In genomic region chr6:109446541-109446940, GRCh38 we compare ENCODE assay signal across 25 cellular contexts. TPM values are rescaled to one million over a fixed set of nuclear protein-coding genes. Genes with fewer than 3 reads are reported as not detected.
DNase-seq lines count a peak whose midpoint lies in the region; ATAC-seq and TF ChIP-seq lines count a peak whose summit lies in the region.
"Had no signal": no experiment of that assay in that cellular context is flagged by ENCODE, and none has a peak within 500 bp of the region (broad histone marks: within the 10 kb centered on the region; RNA-seq: fewer than 3 reads in every experiment).

No MANE protein-coding gene starts in this region.

- ATAC-seq in Panc1 (no peak), GM19023 (IDR thresholded peaks at IDR 0.05; ENCODE audit: unreplicated experiment) (no peak), HG03095 (IDR thresholded peaks at IDR 0.05; ENCODE audit: unreplicated experiment) (no peak), SK-N-SH treated with all-trans-retinoic acid at 6 μM for 48 hours (no peak)
- ATAC-seq: activated CD8-positive, alpha-beta memory T cell treated with anti-CD3 and anti-CD28 coated beads, Interleukin-2, amount 10 ng/mL, durations not matched to agents 7 days and 5 days; gastrocnemius medialis had no signal

- TSS peak; percentile 41 for BruUV-seq in Panc1 (replicated peaks; lab: Mats Ljungman, UMichigan)

- H3K4me1 Mint-ChIP-seq in activated T-cell treated with anti-CD3 and anti-CD28 coated beads, Interleukin-2, amount 50 U/mL, for 24 hours (ENCODE audit: low read depth) = peaks cover 46% of the 10 kb centered on the region
- H3K4me1 Mint-ChIP-seq in endothelial cell (ENCODE audit: unreplicated experiment) = no peaks in the 10 kb centered on the region

- POLR2A ChIA-PET in Panc1 (lab: Charles Lee) = no interaction called here

- H3K9me3 ChIP-seq in Panc1 (ENCODE audit: control insufficient read depth, insufficient read depth, low read depth, low read length) (no peaks in the 10 kb centered on the region), osteoblast (ENCODE audit: low read depth, low read length) (no peaks in the 10 kb centered on the region)
- H3K9me3 ChIP-seq: gastrocnemius medialis, sigmoid colon, transverse colon had no signal

- in situ Hi-C loops in Panc1 (cut with HindIII; ENCODE audit: low pct_unique_long_range_greater_than_20kb, low sequenced_read_pairs) = no loop called here

- no peaks in the 10 kb centered on the region for H3K27me3 Mint-ChIP-seq in activated T-cell treated with anti-CD3 and anti-CD28 coated beads, Interleukin-2, amount 50 U/mL, for 24 hours
- peaks cover 14% of the 10 kb centered on the region for H3K27me3 Mint-ChIP-seq in endothelial cell (ENCODE audit: unreplicated experiment)
- H3K27me3 Mint-ChIP-seq: activated CD8-positive, alpha-beta memory T cell treated with anti-CD3 and anti-CD28 coated beads, Interleukin-2, amount 10 ng/mL, durations not matched to agents 7 days and 5 days had no signal

- H2AFZ ChIP-seq in osteoblast (ENCODE audit: low read length) = no peak overlapping the region

- DNase-seq in activated T-cell treated with anti-CD3 and anti-CD28 coated beads, Interleukin-2, amount 50 U/mL, for 24 hours = no peak
- DNase-seq in activated T-cell treated with anti-CD3 and anti-CD28 coated beads, Interleukin-2, amount 50 U/mL, for 48 hours = no peak
- DNase-seq in Panc1 (ENCODE audit: low read depth, low spot score) = no peak
- no peak for DNase-seq in endothelial cell (ENCODE audit: low spot score)
- peak; percentile 60 for DNase-seq in osteoblast (ENCODE audit: insufficient read length, low spot score, missing footprints)
- DNase-seq: activated CD4-positive, alpha-beta T cell treated with anti-CD3 and anti-CD28 coated beads for 4 hours; activated CD8-positive, alpha-beta memory T cell treated with anti-CD3 and anti-CD28 coated beads, Interleukin-2, amount 10 ng/mL, durations not matched to agents 7 days and 5 days; activated naive CD4-positive, alpha-beta T cell treated with Interleukin-2 at 50 U/mL for 16 hours; amniotic stem cell; gastrocnemius medialis; hippocampal formation; Kasumi-1; NCI-H1417; NCI-H2029 treated with DMSO at 0.1 percent for 48 hours; NCI-H526; NK-92 treated with Interleukin-12 subunit alpha and Interleukin-12 subunit beta, amount 100 ng/mL, for 24 hours; occipital lobe; sigmoid colon; stimulated activated CD4-positive, alpha-beta T cell treated with anti-CD3 and anti-CD28 coated beads, Interleukin-4, amount 100 ng/mL, for 24 hours had no signal

- H3K36me3 ChIP-seq in Panc1 (ENCODE audit: control insufficient read depth, insufficient read depth, low read length) (peaks cover 2% of the 10 kb centered on the region; the same call in 1 of the 2 replicates), osteoblast (ENCODE audit: insufficient read depth, low read length) (peaks cover 9% of the 10 kb centered on the region)
- H3K36me3 ChIP-seq: transverse colon had no signal

- H3K36me3 Mint-ChIP-seq in activated T-cell treated with anti-CD3 and anti-CD28 coated beads, Interleukin-2, amount 50 U/mL, for 24 hours (ENCODE audit: low read depth) = peaks cover 72% of the 10 kb centered on the region
- peaks cover 20% of the 10 kb centered on the region for H3K36me3 Mint-ChIP-seq in endothelial cell (ENCODE audit: low read depth, unreplicated experiment)

- no peak overlapping the region for H3K4me3 Mint-ChIP-seq in activated T-cell treated with anti-CD3 and anti-CD28 coated beads, Interleukin-2, amount 50 U/mL, for 24 hours
- H3K4me3 Mint-ChIP-seq in endothelial cell (ENCODE audit: unreplicated experiment) = peak overlapping the region; percentile 0
- H3K4me3 Mint-ChIP-seq: activated CD8-positive, alpha-beta memory T cell treated with anti-CD3 and anti-CD28 coated beads, Interleukin-2, amount 10 ng/mL, durations not matched to agents 7 days and 5 days; brain had no signal

- peaks cover 6% of the 10 kb centered on the region for H3K4me1 ChIP-seq in Panc1 (ENCODE audit: control insufficient read depth, insufficient read depth, low read length)
- peaks cover 3% of the 10 kb centered on the region for H3K4me1 ChIP-seq in osteoblast (ENCODE audit: insufficient read depth, low read length)

- H3K4me3 ChIP-seq in Panc1 (ENCODE audit: low read depth in 2 of 2, low read length in 2 of 2) (no peak overlapping the region), osteoblast (ENCODE audit: insufficient read depth, low read length) (no peak overlapping the region)
- H3K4me3 ChIP-seq: gastrocnemius medialis, sigmoid colon, SK-N-MC, transverse colon had no signal

- intact Hi-C loops in Panc1 (cut with micrococcal nuclease; ENCODE audit: unreplicated experiment) = no loop called here

- H3K27ac ChIP-seq in Panc1 (ENCODE audit: low read length) (no peak overlapping the region), osteoblast (ENCODE audit: low read depth, low read length) (no peak overlapping the region)
- H3K27ac ChIP-seq: gastrocnemius medialis, sigmoid colon, SK-N-MC had no signal

- H3K4me2 ChIP-seq in osteoblast (ENCODE audit: insufficient read depth, low read length) = no peak overlapping the region

- TF ChIP-seq CTCF in Panc1 (IDR thresholded peaks at IDR 0.05) = no peak
- no peak for TF ChIP-seq CTCF in endothelial cell (IDR thresholded peaks at IDR 0.05; ENCODE audit: unreplicated experiment)
- TF ChIP-seq CTCF in osteoblast (IDR thresholded peaks at IDR 0.05; ENCODE audit: extremely low read depth, low read depth, low read length) = no peak

- peak overlapping the region; percentile 72 for H3K27ac Mint-ChIP-seq in activated T-cell treated with anti-CD3 and anti-CD28 coated beads, Interleukin-2, amount 50 U/mL, for 24 hours
- H3K27ac Mint-ChIP-seq in endothelial cell (ENCODE audit: unreplicated experiment) = no peak overlapping the region
- H3K27ac Mint-ChIP-seq: activated CD8-positive, alpha-beta memory T cell treated with anti-CD3 and anti-CD28 coated beads, Interleukin-2, amount 10 ng/mL, durations not matched to agents 7 days and 5 days had no signal

- peaks cover 5% of the 10 kb centered on the region for H4K20me1 ChIP-seq in osteoblast (ENCODE audit: insufficient read depth, low read length)

- H3K27me3 ChIP-seq in Panc1 (ENCODE audit: control insufficient read depth, insufficient read depth, low read length) (no peaks in the 10 kb centered on the region), osteoblast (ENCODE audit: insufficient read depth, low read length) (no peaks in the 10 kb centered on the region)
- H3K27me3 ChIP-seq: gastrocnemius medialis, sigmoid colon, transverse colon had no signal

- H3K79me2 ChIP-seq in osteoblast (ENCODE audit: insufficient read depth, low read length) = no peaks in the 10 kb centered on the region

- CTCF ChIA-PET in Panc1 (lab: Charles Lee) = interaction anchor here (0.6 kb wide), 1 partner anchor 510 kb away, joined by 3 read pairs; no protein-coding TSS in a partner anchor

- H3K9me3 Mint-ChIP-seq in activated T-cell treated with anti-CD3 and anti-CD28 coated beads, Interleukin-2, amount 50 U/mL, for 24 hours = no peaks in the 10 kb centered on the region
- no peaks in the 10 kb centered on the region for H3K9me3 Mint-ChIP-seq in endothelial cell (ENCODE audit: unreplicated experiment)
- H3K9me3 Mint-ChIP-seq: brain had no signal

TF ChIP-seq in SK-N-SH treated with all-trans-retinoic acid at 6 μM for 48 hours, 23 proteins besides CTCF, POLR2A, EP300 and RAD21 (continues in another document):
- TF ChIP-seq ZFP30 (CRISPR knock-in tag; IDR thresholded peaks at IDR 0.05) (no peak), ISL1 (CRISPR knock-in tag; IDR thresholded peaks at IDR 0.05) (no peak), TOX (CRISPR knock-in tag; IDR thresholded peaks at IDR 0.05; ENCODE audit: borderline replicate concordance) (no peak), BACH2 (CRISPR knock-in tag; IDR thresholded peaks at IDR 0.05; ENCODE audit: borderline replicate concordance) (no peak), OSR1 (CRISPR knock-in tag; IDR thresholded peaks at IDR 0.05) (no peak), TSHZ2 (CRISPR knock-in tag; IDR thresholded peaks at IDR 0.05) (no peak), ZFP3 (CRISPR knock-in tag; IDR thresholded peaks at IDR 0.05) (no peak), TCF4 (CRISPR knock-in tag; IDR thresholded peaks at IDR 0.05; ENCODE audit: borderline replicate concordance) (no peak)

RNA-seq across cellular contexts. Expression of gene SMPD2, which starts 6.0 kb away (rescaled TPM):
- total RNA-seq in Panc1 (2021; ENCODE audit: unreplicated experiment) = 50.0 TPM
- 51.0 TPM for polyA plus RNA-seq in Panc1 (2012; ENCODE audit: insufficient read length)
- 8.8 TPM for total RNA-seq in endothelial cell (ENCODE audit: unreplicated experiment)
- total RNA-seq in osteoblast = 14.8 and 15.0 TPM in 2 replicates

RNA-seq across cellular contexts. Expression of gene PPIL6, which starts 6.1 kb away (rescaled TPM):
- total RNA-seq in Panc1 (2021; ENCODE audit: unreplicated experiment) (2.2 TPM), endothelial cell (ENCODE audit: unreplicated experiment) (0.95 TPM), osteoblast (5.3 and 5.8 TPM in 2 replicates)
- 2.0 TPM for polyA plus RNA-seq in Panc1 (2012; ENCODE audit: insufficient read length)

RNA-seq across cellular contexts. Expression of gene MICAL1, which starts 9.0 kb away (rescaled TPM):
- total RNA-seq in Panc1 (2021; ENCODE audit: unreplicated experiment) = 64.5 TPM
- 66.5 TPM for polyA plus RNA-seq in Panc1 (2012; ENCODE audit: insufficient read length)
- 19.9 TPM for total RNA-seq in endothelial cell (ENCODE audit: unreplicated experiment)
- total RNA-seq in osteoblast = 26.1 and 28.0 TPM in 2 replicates

RNA-seq across cellular contexts. Expression of gene ZBTB24, which starts 36.5 kb away (rescaled TPM):
- total RNA-seq in Panc1 (2021; ENCODE audit: unreplicated experiment) (21.5 TPM), endothelial cell (ENCODE audit: unreplicated experiment) (5.1 TPM), osteoblast (8.7 and 10.9 TPM in 2 replicates)
- polyA plus RNA-seq in Panc1 (2012; ENCODE audit: insufficient read length) = 7.8 TPM
